ENCODE assay signal across 28 cellular contexts in the genomic region with DNA sequence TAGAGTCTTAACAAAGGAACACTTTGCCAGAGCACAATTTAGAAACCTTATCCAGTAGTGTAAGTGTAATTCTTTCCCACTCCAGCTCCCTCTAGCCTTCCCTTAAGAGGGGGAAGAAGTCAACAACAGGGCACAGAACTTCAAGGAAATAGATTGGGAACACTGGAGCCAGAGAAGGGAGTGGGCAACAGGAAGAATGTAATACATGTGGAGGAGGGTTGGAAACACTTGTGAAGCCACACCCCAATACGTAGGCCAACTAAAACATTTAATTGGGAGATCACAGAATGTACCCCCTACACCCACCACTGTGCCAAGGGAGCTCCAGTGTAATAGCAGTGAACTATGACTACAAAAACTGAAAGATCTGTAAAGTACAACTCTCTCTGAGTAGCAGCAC.
"Had no signal": no experiment of that assay in that cellular context is flagged by ENCODE, and none has a peak within 500 bp of the region (broad histone marks: within the 10 kb centered on the region; RNA-seq: fewer than 3 reads in every experiment).

No MANE protein-coding gene starts in this region.

- H3K27me3 Mint-ChIP-seq: activated CD4-positive, alpha-beta memory T cell treated with anti-CD3 and anti-CD28 coated beads for 36 hours; activated CD4-positive, alpha-beta T cell treated with anti-CD3 and anti-CD28 coated beads, Interleukin-2, amount 10 ng/mL, durations not matched to agents 7 days and 5 days; activated naive CD4-positive, alpha-beta T cell treated with anti-CD3 and anti-CD28 coated beads, Interleukin-2, amount 10 ng/mL, durations not matched to agents 7 days and 5 days; activated naive CD8-positive, alpha-beta T cell treated with anti-CD3 and anti-CD28 coated beads, Interleukin-2, amount 10 ng/mL, durations not matched to agents 7 days and 5 days had no signal

- H3K4me1 ChIP-seq: body of pancreas had no signal

- H3K27ac ChIP-seq: body of pancreas, SJCRH30, VCaP had no signal

- H3K4me2 ChIP-seq: SK-N-SH had no signal

- H3K4me1 Mint-ChIP-seq: activated CD4-positive, alpha-beta T cell treated with anti-CD3 and anti-CD28 coated beads, Interleukin-2, amount 10 ng/mL, durations not matched to agents 7 days and 5 days; activated naive CD4-positive, alpha-beta T cell treated with anti-CD3 and anti-CD28 coated beads, Interleukin-2, amount 10 ng/mL, durations not matched to agents 7 days and 5 days; activated naive CD8-positive, alpha-beta T cell treated with anti-CD3 and anti-CD28 coated beads, Interleukin-2, amount 10 ng/mL, durations not matched to agents 7 days and 5 days had no signal

- H3K4me3 Mint-ChIP-seq: activated CD4-positive, alpha-beta memory T cell treated with anti-CD3 and anti-CD28 coated beads for 36 hours; activated CD4-positive, alpha-beta T cell treated with anti-CD3 and anti-CD28 coated beads, Interleukin-2, amount 10 ng/mL, durations not matched to agents 7 days and 5 days; activated naive CD4-positive, alpha-beta T cell treated with anti-CD3 and anti-CD28 coated beads, Interleukin-2, amount 10 ng/mL, durations not matched to agents 7 days and 5 days; activated naive CD8-positive, alpha-beta T cell treated with anti-CD3 and anti-CD28 coated beads, Interleukin-2, amount 10 ng/mL, durations not matched to agents 7 days and 5 days had no signal

- ATAC-seq: body of pancreas, Right ventricle myocardium inferior had no signal

- H3K36me3 ChIP-seq: SJCRH30 had no signal

- H3K4me3 ChIP-seq: body of pancreas, SJCRH30 had no signal

- H3K9ac ChIP-seq: SK-N-SH had no signal

- DNase-seq: activated CD4-positive, alpha-beta memory T cell treated with anti-CD3 and anti-CD28 coated beads for 36 hours; activated CD4-positive, alpha-beta T cell treated with anti-CD3 and anti-CD28 coated beads, Interleukin-2, amount 10 ng/mL, durations not matched to agents 7 days and 5 days; activated CD4-positive, CD25-positive, alpha-beta regulatory T cell; activated CD8-positive, alpha-beta memory T cell treated with anti-CD3 and anti-CD28 coated beads for 24 hours; activated gamma-delta T cell treated with Interleukin-2 at 50 U/mL for 16 hours; activated naive CD4-positive, alpha-beta T cell treated with anti-CD3 and anti-CD28 coated beads, Interleukin-2, amount 10 ng/mL, durations not matched to agents 7 days and 5 days; activated naive CD8-positive, alpha-beta T cell treated with anti-CD3 and anti-CD28 coated beads, Interleukin-2, amount 10 ng/mL, durations not matched to agents 7 days and 5 days; activated T-cell treated with anti-CD3 and anti-CD28 coated beads for 4 hours; activated T-cell treated with anti-CD3 and anti-CD28 coated beads, Interleukin-2, amount 50 U/mL, for 48 hours; aorta; body of pancreas; central memory CD4-positive, alpha-beta T cell; IMR-90; Kasumi-1; KBM-7; NCI-H1105 treated with DMSO at 0.1 percent for 48 hours; NCI-H1436 treated with DMSO at 0.1 percent for 48 hours; NCI-H187 treated with DMSO at 0.1 percent for 48 hours; NCI-H2081 treated with DMSO at 0.1 percent for 48 hours; NCI-H69; NK-92 treated with Interleukin-12 subunit alpha and Interleukin-12 subunit beta, amount 100 ng/mL, for 24 hours; RPMI8226; SK-N-SH; T-helper 1 cell had no signal

- H3K27me3 ChIP-seq: body of pancreas, SJCRH30 had no signal

- H3K27ac Mint-ChIP-seq: activated CD4-positive, alpha-beta memory T cell treated with anti-CD3 and anti-CD28 coated beads for 36 hours; activated CD4-positive, alpha-beta T cell treated with anti-CD3 and anti-CD28 coated beads, Interleukin-2, amount 10 ng/mL, durations not matched to agents 7 days and 5 days; activated naive CD4-positive, alpha-beta T cell treated with anti-CD3 and anti-CD28 coated beads, Interleukin-2, amount 10 ng/mL, durations not matched to agents 7 days and 5 days; activated naive CD8-positive, alpha-beta T cell treated with anti-CD3 and anti-CD28 coated beads, Interleukin-2, amount 10 ng/mL, durations not matched to agents 7 days and 5 days; activated T-helper 2 cell treated with anti-CD3 and anti-CD28 coated beads, Interferon-gamma antibody, Interleukin-2, Interleukin-4, amounts not matched to agents 10 μg/mL and 5 μg/mL and 100 μg/mL, durations not matched to agents 14 hours and 24 hours and 36 hours had no signal

- H3K9me3 ChIP-seq: body of pancreas, SJCRH30, SK-N-SH had no signal

- H3K36me3 Mint-ChIP-seq: activated CD4-positive, alpha-beta memory T cell treated with anti-CD3 and anti-CD28 coated beads for 36 hours; activated naive CD4-positive, alpha-beta T cell treated with anti-CD3 and anti-CD28 coated beads, Interleukin-2, amount 10 ng/mL, durations not matched to agents 7 days and 5 days; activated naive CD8-positive, alpha-beta T cell treated with anti-CD3 and anti-CD28 coated beads, Interleukin-2, amount 10 ng/mL, durations not matched to agents 7 days and 5 days had no signal
